In genomic region chr13:64130600-64130999, GRCh38 we compare ENCODE assay signal across 1 cellular context.
TF ChIP-seq lines count a peak whose summit lies in the region.

No MANE protein-coding gene starts in this region.

TF ChIP-seq in WTC11, 78 proteins besides CTCF, POLR2A, EP300 and RAD21 (continued from another document):
- TF ChIP-seq, protein P1, sequence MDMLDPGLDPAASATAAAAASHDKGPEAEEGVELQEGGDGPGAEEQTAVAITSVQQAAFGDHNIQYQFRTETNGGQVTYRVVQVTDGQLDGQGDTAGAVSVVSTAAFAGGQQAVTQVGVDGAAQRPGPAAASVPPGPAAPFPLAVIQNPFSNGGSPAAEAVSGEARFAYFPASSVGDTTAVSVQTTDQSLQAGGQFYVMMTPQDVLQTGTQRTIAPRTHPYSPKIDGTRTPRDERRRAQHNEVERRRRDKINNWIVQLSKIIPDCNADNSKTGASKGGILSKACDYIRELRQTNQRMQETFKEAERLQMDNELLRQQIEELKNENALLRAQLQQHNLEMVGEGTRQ (CRISPR knock-in tag; IDR thresholded peaks at IDR 0.05) = no peak
- TF ChIP-seq JAZF1 (CRISPR knock-in tag; IDR thresholded peaks at IDR 0.05) = no peak
- TF ChIP-seq OVOL2 (CRISPR knock-in tag; IDR thresholded peaks at IDR 0.05; ENCODE audit: borderline replicate concordance) = no peak
- no peak for TF ChIP-seq PRRX2 (CRISPR knock-in tag; IDR thresholded peaks at IDR 0.05)
- TF ChIP-seq ATF3 (CRISPR knock-in tag; conservative IDR thresholded peaks at IDR 0.05) = no peak
- TF ChIP-seq, protein P2, sequence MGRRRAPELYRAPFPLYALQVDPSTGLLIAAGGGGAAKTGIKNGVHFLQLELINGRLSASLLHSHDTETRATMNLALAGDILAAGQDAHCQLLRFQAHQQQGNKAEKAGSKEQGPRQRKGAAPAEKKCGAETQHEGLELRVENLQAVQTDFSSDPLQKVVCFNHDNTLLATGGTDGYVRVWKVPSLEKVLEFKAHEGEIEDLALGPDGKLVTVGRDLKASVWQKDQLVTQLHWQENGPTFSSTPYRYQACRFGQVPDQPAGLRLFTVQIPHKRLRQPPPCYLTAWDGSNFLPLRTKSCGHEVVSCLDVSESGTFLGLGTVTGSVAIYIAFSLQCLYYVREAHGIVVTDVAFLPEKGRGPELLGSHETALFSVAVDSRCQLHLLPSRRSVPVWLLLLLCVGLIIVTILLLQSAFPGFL (CRISPR knock-in tag; IDR thresholded peaks at IDR 0.05; ENCODE audit: borderline replicate concordance) = no peak
- TF ChIP-seq, protein P3, sequence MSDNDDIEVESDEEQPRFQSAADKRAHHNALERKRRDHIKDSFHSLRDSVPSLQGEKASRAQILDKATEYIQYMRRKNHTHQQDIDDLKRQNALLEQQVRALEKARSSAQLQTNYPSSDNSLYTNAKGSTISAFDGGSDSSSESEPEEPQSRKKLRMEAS (CRISPR knock-in tag; IDR thresholded peaks at IDR 0.05) = no peak
- TF ChIP-seq, protein P4, sequence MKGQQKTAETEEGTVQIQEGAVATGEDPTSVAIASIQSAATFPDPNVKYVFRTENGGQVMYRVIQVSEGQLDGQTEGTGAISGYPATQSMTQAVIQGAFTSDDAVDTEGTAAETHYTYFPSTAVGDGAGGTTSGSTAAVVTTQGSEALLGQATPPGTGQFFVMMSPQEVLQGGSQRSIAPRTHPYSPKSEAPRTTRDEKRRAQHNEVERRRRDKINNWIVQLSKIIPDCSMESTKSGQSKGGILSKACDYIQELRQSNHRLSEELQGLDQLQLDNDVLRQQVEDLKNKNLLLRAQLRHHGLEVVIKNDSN (CRISPR knock-in tag; IDR thresholded peaks at IDR 0.05) = no peak
- TF ChIP-seq CBFB (CRISPR knock-in tag; IDR thresholded peaks at IDR 0.05; ENCODE audit: low read depth) = no peak
- no peak for TF ChIP-seq GTF2I (CRISPR knock-in tag; conservative IDR thresholded peaks at IDR 0.05)
TF ChIP-seq in WTC11: peak in this region for 0.
